Comparison of ENCODE assay signal across 8 cellular contexts in the genomic region with DNA sequence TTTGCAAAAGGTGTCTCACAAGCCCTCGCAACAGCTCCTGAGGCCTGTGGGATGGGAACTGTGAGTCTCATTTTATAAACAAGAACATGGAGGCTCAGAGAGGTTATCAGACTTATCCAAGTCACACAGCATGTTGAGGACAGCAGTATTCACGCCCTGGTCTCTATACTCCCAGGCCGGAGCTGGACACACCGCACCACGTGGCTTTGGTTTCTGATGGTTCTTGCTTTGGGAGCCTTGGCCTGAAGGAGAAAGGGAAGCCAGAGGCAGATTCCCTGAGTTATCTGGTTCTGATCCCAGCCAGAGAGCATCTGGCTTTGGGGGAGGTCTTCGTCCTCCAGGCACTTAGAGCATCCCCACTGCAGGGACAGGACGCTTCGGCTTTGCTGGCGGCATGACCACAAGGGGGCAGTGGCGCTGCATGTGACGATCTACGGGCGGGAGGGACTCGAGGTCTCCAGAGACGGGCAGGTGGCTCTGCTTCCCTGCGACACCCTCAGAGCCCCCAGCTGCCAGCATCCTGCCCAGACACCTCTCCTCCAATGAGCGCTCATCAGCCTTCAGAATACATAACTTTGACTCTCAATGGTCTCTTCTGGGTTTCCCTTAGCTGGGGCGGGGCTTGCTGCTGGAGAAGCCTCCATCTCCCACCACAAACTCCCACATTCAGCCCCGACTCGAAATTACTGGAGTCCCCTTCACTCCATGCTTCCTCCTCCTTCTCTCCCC. TPM values are rescaled to one million over a fixed set of nuclear protein-coding genes. Genes with fewer than 3 reads are reported as not detected.
DNase-seq lines count a peak whose midpoint lies in the region; ATAC-seq and TF ChIP-seq lines count a peak whose summit lies in the region.

No MANE protein-coding gene starts in this region.

- H3K27ac Mint-ChIP-seq in nephron, result no peak overlapping the region

- H3K4me3 Mint-ChIP-seq in nephron, result no peak overlapping the region

- H3F3A ChIP-seq in OCI-LY1 (ENCODE audit: insufficient read depth, low read length), result no peaks in the 10 kb centered on the region

- no peaks in the 10 kb centered on the region for H3K4me1 Mint-ChIP-seq in nephron

- no peak overlapping the region for H3K4me3 ChIP-seq in Jurkat, Clone E6-1 (ENCODE audit: low read length)
- no peak overlapping the region for H3K4me3 ChIP-seq in OCI-LY1 (ENCODE audit: low read depth, low read length, poor library complexity, severe bottlenecking)

- peaks cover 6% of the 10 kb centered on the region for H3K9me3 Mint-ChIP-seq in nephron

- no peaks in the 10 kb centered on the region for H3K27me3 ChIP-seq in OCI-LY1 (ENCODE audit: insufficient read depth, low read length)

- peaks cover under 1% of the 10 kb centered on the region for H3K36me3 Mint-ChIP-seq in nephron (ENCODE audit: low read depth)

- no peak overlapping the region for H3K9ac ChIP-seq in OCI-LY1 (ENCODE audit: low read length)

- no peaks in the 10 kb centered on the region for H3K79me2 ChIP-seq in OCI-LY1 (ENCODE audit: insufficient read depth, low read length)

- no peak overlapping the region for H3K27ac ChIP-seq in OCI-LY1 (ENCODE audit: low read depth, low read length, poor library complexity, severe bottlenecking)

- no peaks in the 10 kb centered on the region for H3K36me3 ChIP-seq in OCI-LY1 (ENCODE audit: insufficient read depth, low read length)

- peak; percentile 87 for TF ChIP-seq CTCF in OCI-LY1 (IDR thresholded peaks at IDR 0.05; ENCODE audit: low read length)
- TF ChIP-seq CTCF in nephron (IDR thresholded peaks at IDR 0.05; ENCODE audit: unreplicated experiment in 3 of 3), result peak; percentile 88 to 93 (median 88)

- no peaks in the 10 kb centered on the region for H3K9me2 ChIP-seq in OCI-LY1 (ENCODE audit: low read depth, low read length)

- peaks cover 32% of the 10 kb centered on the region for H3K27me3 Mint-ChIP-seq in nephron (ENCODE audit: low read depth)

- no peaks in the 10 kb centered on the region for H4K20me1 ChIP-seq in OCI-LY1 (ENCODE audit: insufficient read depth, low read length)

- no peaks in the 10 kb centered on the region for H3K4me1 ChIP-seq in OCI-LY1 (ENCODE audit: insufficient read depth, low read length, severe bottlenecking)

- H3K4me2 ChIP-seq in OCI-LY1 (ENCODE audit: low read length), result no peak overlapping the region

- H2AFZ ChIP-seq in OCI-LY1 (ENCODE audit: low read length), result no peak overlapping the region

- no peaks in the 10 kb centered on the region for H3K9me3 ChIP-seq in OCI-LY1 (ENCODE audit: low read length)

- DNase-seq in GM03348 (ENCODE audit: low spot score) (peak; percentile 82), fibroblast of gingiva (ENCODE audit: low read depth) (peak; percentile 22)
- DNase-seq in Jurkat, Clone E6-1 (ENCODE audit: low read depth, low spot score), result peak; percentile 74
- peak; percentile 80 for DNase-seq in activated T-cell treated with anti-CD3 and anti-CD28 coated beads, Interleukin-2, amount 50 U/mL, for 1 hour
- peak; percentile 75 for DNase-seq in stimulated activated naive CD4-positive, alpha-beta T cell treated with Interleukin-2 at 50 U/mL for 16 hours (lab: John Stamatoyannopoulos, UW)

- no peak for ATAC-seq in GM19023 (IDR thresholded peaks at IDR 0.05; ENCODE audit: unreplicated experiment)

RNA-seq across cellular contexts. Expression of gene SAYSD1, which starts 51.4 kb away (rescaled TPM):
- polyA plus RNA-seq in Jurkat, Clone E6-1 (2012; ENCODE audit: insufficient read depth, insufficient read length), result 17.9 TPM

Comparison
In these comparisons a context has a peak if more than half of its experiments do, and no peak if none do; other contexts are left out.
1. DNase-seq: peak in every context shown above with its lines; median percentile 82 in GM03348; 80 in activated T-cell treated with anti-CD3 and anti-CD28 coated beads, Interleukin-2, amount 50 U/mL, for 1 hour; 75 in stimulated activated naive CD4-positive, alpha-beta T cell treated with Interleukin-2 at 50 U/mL for 16 hours; 74 in Jurkat, Clone E6-1; 22 in fibroblast of gingiva.